In genomic region chr11:78138281-78138680, GRCh38 we compare ENCODE assay signal across 8 cellular contexts. TPM values are rescaled to one million over a fixed set of nuclear protein-coding genes. Genes with fewer than 3 reads are reported as not detected.
A peak's percentile ranks its signal among the peaks of the same experiment; 100 is the strongest.
DNase-seq lines count a peak whose midpoint lies in the region; ATAC-seq and TF ChIP-seq lines count a peak whose summit lies in the region.

No MANE protein-coding gene starts in this region.

- no peak for TF ChIP-seq EP300 in suprapubic skin (IDR thresholded peaks at IDR 0.05)

- H3K27ac ChIP-seq in foreskin keratinocyte: no peak overlapping the region
- H3K27ac ChIP-seq in suprapubic skin: no peak overlapping the region

- no peak for TF ChIP-seq POLR2A in suprapubic skin (IDR thresholded peaks at IDR 0.05)

- no peak for TF ChIP-seq CTCF in foreskin keratinocyte (conservative IDR thresholded peaks at IDR 0.05)
- no peak for TF ChIP-seq CTCF in suprapubic skin (IDR thresholded peaks at IDR 0.05)

- peak overlapping the region; percentile 33 for H3K27ac Mint-ChIP-seq in activated naive CD4-positive, alpha-beta T cell treated with anti-CD3 and anti-CD28 coated beads for 36 hours
- H3K27ac Mint-ChIP-seq in activated CD4-positive, alpha-beta memory T cell treated with anti-CD3 and anti-CD28 coated beads for 36 hours: peak overlapping the region; percentile 93

- H3K27me3 ChIP-seq in foreskin keratinocyte (no peaks in the 10 kb centered on the region), suprapubic skin (no peaks in the 10 kb centered on the region)

- intact Hi-C loops in activated naive CD4-positive, alpha-beta T cell treated with anti-CD3 and anti-CD28 coated beads for 36 hours (cut with micrococcal nuclease): loop anchor here (2.0 kb wide), 4 partner anchors 279 to 437 kb away; partner anchors contain the start of genes AAMDC, GAB2, NARS2 and RSF1
- intact Hi-C loops in activated CD4-positive, alpha-beta memory T cell treated with anti-CD3 and anti-CD28 coated beads for 36 hours (cut with micrococcal nuclease): loop anchor here (2.0 to 5.0 kb wide), 5 partner anchors 59 to 434 kb away; partner anchors contain the start of genes GAB2, NARS2 and NDUFC2

- CTCF ChIA-PET in activated naive CD4-positive, alpha-beta T cell treated with anti-CD3 and anti-CD28 coated beads for 36 hours (lab: Charles Lee): interaction anchor here (0.8 to 1.8 kb wide), 4 partner anchors 14 to 111 kb away, joined by 3 to 4 read pairs (median 4); partner anchors contain the start of gene USP35
- CTCF ChIA-PET in activated CD4-positive, alpha-beta memory T cell treated with anti-CD3 and anti-CD28 coated beads for 36 hours (lab: Charles Lee): interaction anchor here (1.5 to 2.4 kb wide), 3 partner anchors 93 to 426 kb away, joined by 4 to 14 read pairs (median 4); partner anchors contain the start of gene INTS4

- no peak for DNase-seq in activated naive CD4-positive, alpha-beta T cell treated with anti-CD3 and anti-CD28 coated beads for 36 hours
- DNase-seq in activated naive CD4-positive, alpha-beta T cell (lab: John Stamatoyannopoulos, UW): no peak
- DNase-seq in activated CD4-positive, alpha-beta memory T cell treated with anti-CD3 and anti-CD28 coated beads for 36 hours: no peak
- peak; percentile 24 to 65 for DNase-seq in foreskin keratinocyte
- no peak for DNase-seq in suprapubic skin (ENCODE audit: low spot score in 2 of 2)
- DNase-seq in NCI-H524 (lab: John Stamatoyannopoulos, UW): no peak
- DNase-seq in HuH-7 (ENCODE audit: low spot score): no peak

- WGBS in suprapubic skin: 79% methylated on average over 4 of the region's 4 CpGs

- H3K9me3 Mint-ChIP-seq in activated naive CD4-positive, alpha-beta T cell treated with anti-CD3 and anti-CD28 coated beads for 36 hours: no peaks in the 10 kb centered on the region
- no peaks in the 10 kb centered on the region for H3K9me3 Mint-ChIP-seq in activated CD4-positive, alpha-beta memory T cell treated with anti-CD3 and anti-CD28 coated beads for 36 hours

- peaks cover 36% of the 10 kb centered on the region for H3K36me3 Mint-ChIP-seq in activated naive CD4-positive, alpha-beta T cell treated with anti-CD3 and anti-CD28 coated beads for 36 hours (ENCODE audit: low read depth)
- H3K36me3 Mint-ChIP-seq in activated CD4-positive, alpha-beta memory T cell treated with anti-CD3 and anti-CD28 coated beads for 36 hours: peaks cover 31% of the 10 kb centered on the region

- H3K4me3 Mint-ChIP-seq in activated naive CD4-positive, alpha-beta T cell treated with anti-CD3 and anti-CD28 coated beads for 36 hours: peak overlapping the region; percentile 85
- peak overlapping the region; percentile 81 for H3K4me3 Mint-ChIP-seq in activated CD4-positive, alpha-beta memory T cell treated with anti-CD3 and anti-CD28 coated beads for 36 hours

- H3K4me3 ChIP-seq in suprapubic skin: peak overlapping the region; percentile 64

- POLR2A ChIA-PET in activated CD4-positive, alpha-beta memory T cell treated with anti-CD3 and anti-CD28 coated beads for 36 hours (lab: Charles Lee): interaction anchor here (0.8 to 2.1 kb wide), 4 partner anchors 8 to 143 kb away, joined by 3 to 16 read pairs (median 10); partner anchors contain the start of genes INTS4, KCTD21 and USP35

- peaks cover 34% of the 10 kb centered on the region for H3K4me1 Mint-ChIP-seq in activated naive CD4-positive, alpha-beta T cell treated with anti-CD3 and anti-CD28 coated beads for 36 hours (ENCODE audit: low read depth)
- H3K4me1 Mint-ChIP-seq in activated CD4-positive, alpha-beta memory T cell treated with anti-CD3 and anti-CD28 coated beads for 36 hours (ENCODE audit: low read depth): peaks cover 34% of the 10 kb centered on the region

- ATAC-seq in foreskin keratinocyte (peak; percentile 59), HG02678 (IDR thresholded peaks at IDR 0.05; ENCODE audit: unreplicated experiment) (no peak)

- no peaks in the 10 kb centered on the region for H3K9me3 ChIP-seq in suprapubic skin

- no peaks in the 10 kb centered on the region for H3K4me1 ChIP-seq in foreskin keratinocyte
- H3K4me1 ChIP-seq in suprapubic skin: peaks cover 33% of the 10 kb centered on the region

- H3K27me3 Mint-ChIP-seq in activated naive CD4-positive, alpha-beta T cell treated with anti-CD3 and anti-CD28 coated beads for 36 hours (ENCODE audit: low read depth): no peaks in the 10 kb centered on the region
- H3K27me3 Mint-ChIP-seq in activated CD4-positive, alpha-beta memory T cell treated with anti-CD3 and anti-CD28 coated beads for 36 hours: no peaks in the 10 kb centered on the region

- H3K36me3 ChIP-seq in suprapubic skin: no peaks in the 10 kb centered on the region

RNA-seq across cellular contexts. Expression of gene ALG8, which starts 1.1 kb away (rescaled TPM):
- 10 to 100 TPM; 35.1 to 35.9 TPM for total RNA-seq in activated naive CD4-positive, alpha-beta T cell treated with anti-CD3 and anti-CD28 coated beads for 36 hours
- 10 to 100 TPM; 45.8 to 45.9 TPM for total RNA-seq in activated CD4-positive, alpha-beta memory T cell treated with anti-CD3 and anti-CD28 coated beads for 36 hours
- 46.6 and 46.8 TPM in 2 replicates for total RNA-seq in foreskin keratinocyte
- 41.8 and 45.1 TPM in 2 replicates for polyA plus RNA-seq in foreskin keratinocyte
- 10 to 100 TPM; 15.6 to 26.7 (median 21.2) TPM for total RNA-seq in suprapubic skin

RNA-seq across cellular contexts. Expression of gene KCTD21, which starts 50.1 kb away (rescaled TPM):
- 10 to 100 TPM in 1 of 2 experiments, 1 to 10 TPM in 1; 8.6 to 10.1 TPM for total RNA-seq in activated naive CD4-positive, alpha-beta T cell treated with anti-CD3 and anti-CD28 coated beads for 36 hours
- 1 to 10 TPM; 7.9 to 8.8 TPM for total RNA-seq in activated CD4-positive, alpha-beta memory T cell treated with anti-CD3 and anti-CD28 coated beads for 36 hours
- total RNA-seq in foreskin keratinocyte (6.1 and 6.7 TPM in 2 replicates), suprapubic skin (10 to 100 TPM in 1 of 4 donors, 1 to 10 TPM in 3; 3.6 to 11.1 (median 4.3) TPM)
- 3.8 and 3.9 TPM in 2 replicates for polyA plus RNA-seq in foreskin keratinocyte

RNA-seq across cellular contexts. Expression of gene USP35, which starts 50.4 kb away (rescaled TPM):
- 10 to 100 TPM; 13.4 to 14.2 TPM for total RNA-seq in activated naive CD4-positive, alpha-beta T cell treated with anti-CD3 and anti-CD28 coated beads for 36 hours
- 1 to 10 TPM; 9.3 to 9.6 TPM for total RNA-seq in activated CD4-positive, alpha-beta memory T cell treated with anti-CD3 and anti-CD28 coated beads for 36 hours
- total RNA-seq in foreskin keratinocyte (5.2 and 6.1 TPM in 2 replicates), suprapubic skin (1 to 10 TPM; 2.3 to 9.6 (median 5.6) TPM)
- polyA plus RNA-seq in foreskin keratinocyte: 3.3 and 3.7 TPM in 2 replicates

RNA-seq across cellular contexts. Expression of gene NDUFC2, which starts 58.6 kb away (rescaled TPM):
- 100 to 1,000 TPM; 180 to 183 TPM for total RNA-seq in activated naive CD4-positive, alpha-beta T cell treated with anti-CD3 and anti-CD28 coated beads for 36 hours
- total RNA-seq in activated CD4-positive, alpha-beta memory T cell treated with anti-CD3 and anti-CD28 coated beads for 36 hours: 100 to 1,000 TPM; 209 to 230 TPM
- total RNA-seq in foreskin keratinocyte (232 TPM in 2 replicates), suprapubic skin (100 to 1,000 TPM; 100 to 161 (median 115) TPM)
- polyA plus RNA-seq in foreskin keratinocyte: 308 and 316 TPM in 2 replicates

Comparison
In these comparisons a context has a peak if more than half of its experiments do, and no peak if none do; other contexts are left out.
1. DNase-seq: peak in foreskin keratinocyte (2 of 2); none in activated naive CD4-positive, alpha-beta T cell treated with anti-CD3 and anti-CD28 coated beads for 36 hours (single experiment), activated naive CD4-positive, alpha-beta T cell (0 of 4), activated CD4-positive, alpha-beta memory T cell treated with anti-CD3 and anti-CD28 coated beads for 36 hours (single experiment), suprapubic skin (0 of 2), NCI-H524 (0 of 2) and HuH-7 (single experiment).